1 cellular context compared by ENCODE assay signal in the genomic region with DNA sequence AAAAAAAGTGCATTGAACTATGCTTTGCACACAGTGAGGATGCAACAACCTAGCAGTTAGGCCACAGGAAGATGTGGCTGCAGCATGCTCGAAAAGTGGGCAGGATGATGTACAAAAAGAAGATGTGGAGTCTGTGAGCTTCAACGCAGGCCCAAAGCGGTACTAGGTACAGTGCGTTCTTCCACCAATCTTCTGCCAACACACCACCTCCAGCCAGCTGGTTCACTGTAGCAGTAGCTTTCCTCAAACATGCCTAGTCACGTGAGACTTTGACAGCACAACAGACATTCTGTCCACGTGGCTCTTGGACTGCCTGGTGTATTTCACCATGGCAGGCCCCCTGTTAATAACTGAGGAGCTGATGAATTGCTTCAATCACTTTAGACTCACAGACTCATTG.
TF ChIP-seq lines count a peak whose summit lies in the region.

No MANE protein-coding gene starts in this region.

TF ChIP-seq in H1, 55 proteins besides CTCF, POLR2A, EP300 and RAD21 (continued from another document):
- TF ChIP-seq, protein P1, sequence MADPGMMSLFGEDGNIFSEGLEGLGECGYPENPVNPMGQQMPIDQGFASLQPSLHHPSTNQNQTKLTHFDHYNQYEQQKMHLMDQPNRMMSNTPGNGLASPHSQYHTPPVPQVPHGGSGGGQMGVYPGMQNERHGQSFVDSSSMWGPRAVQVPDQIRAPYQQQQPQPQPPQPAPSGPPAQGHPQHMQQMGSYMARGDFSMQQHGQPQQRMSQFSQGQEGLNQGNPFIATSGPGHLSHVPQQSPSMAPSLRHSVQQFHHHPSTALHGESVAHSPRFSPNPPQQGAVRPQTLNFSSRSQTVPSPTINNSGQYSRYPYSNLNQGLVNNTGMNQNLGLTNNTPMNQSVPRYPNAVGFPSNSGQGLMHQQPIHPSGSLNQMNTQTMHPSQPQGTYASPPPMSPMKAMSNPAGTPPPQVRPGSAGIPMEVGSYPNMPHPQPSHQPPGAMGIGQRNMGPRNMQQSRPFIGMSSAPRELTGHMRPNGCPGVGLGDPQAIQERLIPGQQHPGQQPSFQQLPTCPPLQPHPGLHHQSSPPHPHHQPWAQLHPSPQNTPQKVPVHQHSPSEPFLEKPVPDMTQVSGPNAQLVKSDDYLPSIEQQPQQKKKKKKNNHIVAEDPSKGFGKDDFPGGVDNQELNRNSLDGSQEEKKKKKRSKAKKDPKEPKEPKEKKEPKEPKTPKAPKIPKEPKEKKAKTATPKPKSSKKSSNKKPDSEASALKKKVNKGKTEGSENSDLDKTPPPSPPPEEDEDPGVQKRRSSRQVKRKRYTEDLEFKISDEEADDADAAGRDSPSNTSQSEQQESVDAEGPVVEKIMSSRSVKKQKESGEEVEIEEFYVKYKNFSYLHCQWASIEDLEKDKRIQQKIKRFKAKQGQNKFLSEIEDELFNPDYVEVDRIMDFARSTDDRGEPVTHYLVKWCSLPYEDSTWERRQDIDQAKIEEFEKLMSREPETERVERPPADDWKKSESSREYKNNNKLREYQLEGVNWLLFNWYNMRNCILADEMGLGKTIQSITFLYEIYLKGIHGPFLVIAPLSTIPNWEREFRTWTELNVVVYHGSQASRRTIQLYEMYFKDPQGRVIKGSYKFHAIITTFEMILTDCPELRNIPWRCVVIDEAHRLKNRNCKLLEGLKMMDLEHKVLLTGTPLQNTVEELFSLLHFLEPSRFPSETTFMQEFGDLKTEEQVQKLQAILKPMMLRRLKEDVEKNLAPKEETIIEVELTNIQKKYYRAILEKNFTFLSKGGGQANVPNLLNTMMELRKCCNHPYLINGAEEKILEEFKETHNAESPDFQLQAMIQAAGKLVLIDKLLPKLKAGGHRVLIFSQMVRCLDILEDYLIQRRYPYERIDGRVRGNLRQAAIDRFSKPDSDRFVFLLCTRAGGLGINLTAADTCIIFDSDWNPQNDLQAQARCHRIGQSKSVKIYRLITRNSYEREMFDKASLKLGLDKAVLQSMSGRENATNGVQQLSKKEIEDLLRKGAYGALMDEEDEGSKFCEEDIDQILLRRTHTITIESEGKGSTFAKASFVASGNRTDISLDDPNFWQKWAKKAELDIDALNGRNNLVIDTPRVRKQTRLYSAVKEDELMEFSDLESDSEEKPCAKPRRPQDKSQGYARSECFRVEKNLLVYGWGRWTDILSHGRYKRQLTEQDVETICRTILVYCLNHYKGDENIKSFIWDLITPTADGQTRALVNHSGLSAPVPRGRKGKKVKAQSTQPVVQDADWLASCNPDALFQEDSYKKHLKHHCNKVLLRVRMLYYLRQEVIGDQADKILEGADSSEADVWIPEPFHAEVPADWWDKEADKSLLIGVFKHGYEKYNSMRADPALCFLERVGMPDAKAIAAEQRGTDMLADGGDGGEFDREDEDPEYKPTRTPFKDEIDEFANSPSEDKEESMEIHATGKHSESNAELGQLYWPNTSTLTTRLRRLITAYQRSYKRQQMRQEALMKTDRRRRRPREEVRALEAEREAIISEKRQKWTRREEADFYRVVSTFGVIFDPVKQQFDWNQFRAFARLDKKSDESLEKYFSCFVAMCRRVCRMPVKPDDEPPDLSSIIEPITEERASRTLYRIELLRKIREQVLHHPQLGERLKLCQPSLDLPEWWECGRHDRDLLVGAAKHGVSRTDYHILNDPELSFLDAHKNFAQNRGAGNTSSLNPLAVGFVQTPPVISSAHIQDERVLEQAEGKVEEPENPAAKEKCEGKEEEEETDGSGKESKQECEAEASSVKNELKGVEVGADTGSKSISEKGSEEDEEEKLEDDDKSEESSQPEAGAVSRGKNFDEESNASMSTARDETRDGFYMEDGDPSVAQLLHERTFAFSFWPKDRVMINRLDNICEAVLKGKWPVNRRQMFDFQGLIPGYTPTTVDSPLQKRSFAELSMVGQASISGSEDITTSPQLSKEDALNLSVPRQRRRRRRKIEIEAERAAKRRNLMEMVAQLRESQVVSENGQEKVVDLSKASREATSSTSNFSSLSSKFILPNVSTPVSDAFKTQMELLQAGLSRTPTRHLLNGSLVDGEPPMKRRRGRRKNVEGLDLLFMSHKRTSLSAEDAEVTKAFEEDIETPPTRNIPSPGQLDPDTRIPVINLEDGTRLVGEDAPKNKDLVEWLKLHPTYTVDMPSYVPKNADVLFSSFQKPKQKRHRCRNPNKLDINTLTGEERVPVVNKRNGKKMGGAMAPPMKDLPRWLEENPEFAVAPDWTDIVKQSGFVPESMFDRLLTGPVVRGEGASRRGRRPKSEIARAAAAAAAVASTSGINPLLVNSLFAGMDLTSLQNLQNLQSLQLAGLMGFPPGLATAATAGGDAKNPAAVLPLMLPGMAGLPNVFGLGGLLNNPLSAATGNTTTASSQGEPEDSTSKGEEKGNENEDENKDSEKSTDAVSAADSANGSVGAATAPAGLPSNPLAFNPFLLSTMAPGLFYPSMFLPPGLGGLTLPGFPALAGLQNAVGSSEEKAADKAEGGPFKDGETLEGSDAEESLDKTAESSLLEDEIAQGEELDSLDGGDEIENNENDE (IDR thresholded peaks at IDR 0.05; ENCODE audit: insufficient replicate concordance, low read length), result no peak
- TF ChIP-seq TBP (IDR thresholded peaks at IDR 0.05; ENCODE audit: low read depth, low read length), result no peak
- no peak for TF ChIP-seq POLR2AphosphoS5 (IDR thresholded peaks at IDR 0.05; ENCODE audit: low read depth, low read length)
- no peak for TF ChIP-seq JUN (IDR thresholded peaks at IDR 0.05; ENCODE audit: low read depth, low read length)
- no peak for TF ChIP-seq JUND (IDR thresholded peaks at IDR 0.05; ENCODE audit: low read length)
- no peak for TF ChIP-seq CTBP2 (IDR thresholded peaks at IDR 0.05; ENCODE audit: borderline replicate concordance, insufficient read depth, insufficient read length, low read length)
- no peak for TF ChIP-seq SIX5 (IDR thresholded peaks at IDR 0.05; ENCODE audit: low read depth, low read length)
- no peak for TF ChIP-seq CBX8 (IDR thresholded peaks at IDR 0.05; ENCODE audit: borderline replicate concordance, low read depth, low read length)
- TF ChIP-seq CREB1 (IDR thresholded peaks at IDR 0.05), result no peak
- TF ChIP-seq ZNF274 (IDR thresholded peaks at IDR 0.05; ENCODE audit: borderline replicate concordance, extremely low read depth, low read length), result no peak
- no peak for TF ChIP-seq FOSL1 (IDR thresholded peaks at IDR 0.05; ENCODE audit: insufficient read depth, low read depth, low read length)
- TF ChIP-seq GABPA (IDR thresholded peaks at IDR 0.05; ENCODE audit: borderline replicate concordance, insufficient read depth, low read length), result no peak
- TF ChIP-seq SAP30 (IDR thresholded peaks at IDR 0.05; ENCODE audit: insufficient read depth, insufficient replicate concordance, low read length), result no peak
- TF ChIP-seq BRCA1 (IDR thresholded peaks at IDR 0.05; ENCODE audit: low read depth, low read length), result no peak
- no peak for TF ChIP-seq TCF12 (IDR thresholded peaks at IDR 0.05; ENCODE audit: low read depth, low read length)
- no peak for TF ChIP-seq NANOG (IDR thresholded peaks at IDR 0.05; ENCODE audit: insufficient read depth, low read depth, low read length, poor library complexity, severe bottlenecking)
- TF ChIP-seq BCL11A (IDR thresholded peaks at IDR 0.05; ENCODE audit: low read depth in 2 of 2, low read length in 2 of 2), result no peak
- no peak for TF ChIP-seq YY1 (IDR thresholded peaks at IDR 0.05; ENCODE audit: low read depth, low read length)
